Comparison of ENCODE assay signal across 15 cellular contexts in genomic region chr9:76615149-76615548, GRCh38.
DNase-seq lines count a peak whose midpoint lies in the region; ATAC-seq, FAIRE-seq and TF ChIP-seq lines count a peak whose summit lies in the region.
"Had no signal": no experiment of that assay in that cellular context is flagged by ENCODE, and none has a peak within 500 bp of the region (broad histone marks: within the 10 kb centered on the region; RNA-seq: fewer than 3 reads in every experiment).

No MANE protein-coding gene starts in this region.

- DNase-seq in GM18507 (ENCODE audit: extremely low spot score, insufficient read length, low read depth) = no peak
- DNase-seq in NOMO-1 treated with DMSO at 0.1 percent for 48 hours (lab: John Stamatoyannopoulos, UW; ENCODE audit: unreplicated experiment) = peak; percentile 48
- DNase-seq in right cardiac atrium = no peak
- DNase-seq in pons (ENCODE audit: low spot score) = peak; percentile 10
- no peak for DNase-seq in COLO668 (lab: John Stamatoyannopoulos, UW; ENCODE audit: unreplicated experiment)
- DNase-seq in activated CD4-positive, alpha-beta memory T cell treated with anti-CD3 and anti-CD28 coated beads, Interleukin-2, amount 10 ng/mL, durations not matched to agents 7 days and 5 days = no peak
- no peak for DNase-seq in lower leg skin (ENCODE audit: low spot score in 2 of 2)
- DNase-seq: activated CD8-positive, alpha-beta T cell treated with anti-CD3 and anti-CD28 coated beads, Interleukin-2, amount 10 ng/mL, durations not matched to agents 7 days and 5 days; glutamatergic neuron; mesenchymal stem cell; MM.1S; NCI-H510A treated with DMSO at 0.1 percent for 48 hours had no signal

- intact Hi-C loops in right cardiac atrium (cut with DNase I) = no loop called here
- intact Hi-C loops in lower leg skin (cut with DNase I; ENCODE audit: low total_unique reads) = no loop called here

- ATAC-seq in right cardiac atrium (peak; percentile 32 to 44), GM18517 (IDR thresholded peaks at IDR 0.05; ENCODE audit: unreplicated experiment) (no peak)
- ATAC-seq: activated CD8-positive, alpha-beta T cell treated with anti-CD3 and anti-CD28 coated beads, Interleukin-2, amount 10 ng/mL, durations not matched to agents 7 days and 5 days had no signal

- no peak overlapping the region for H3K4me3 Mint-ChIP-seq in activated CD4-positive, alpha-beta memory T cell treated with anti-CD3 and anti-CD28 coated beads, Interleukin-2, amount 10 ng/mL, durations not matched to agents 7 days and 5 days
- H3K4me3 Mint-ChIP-seq: activated CD8-positive, alpha-beta T cell treated with anti-CD3 and anti-CD28 coated beads, Interleukin-2, amount 10 ng/mL, durations not matched to agents 7 days and 5 days; activated naive CD8-positive, alpha-beta T cell had no signal

- FAIRE-seq in GM18507 (lab: Jason Lieb, UNC) = peak; percentile 54

- 42% methylated on average over 7 of the region's 7 CpGs for WGBS in right cardiac atrium
- 69 to 77% methylated on average over 7 of the region's 7 CpGs for WGBS in lower leg skin, 2 donors

- CTCF ChIA-PET in activated CD4-positive, alpha-beta memory T cell treated with anti-CD3 and anti-CD28 coated beads, Interleukin-2, amount 10 ng/mL, durations not matched to agents 7 days and 5 days (lab: Charles Lee) = interaction anchor here (0.6 to 1.4 kb wide), 2 partner anchors 20 to 88 kb away, joined by 4 read pairs; no protein-coding TSS in a partner anchor

- H3K36me3 Mint-ChIP-seq in activated CD4-positive, alpha-beta memory T cell treated with anti-CD3 and anti-CD28 coated beads, Interleukin-2, amount 10 ng/mL, durations not matched to agents 7 days and 5 days (ENCODE audit: low read depth) = no peaks in the 10 kb centered on the region

- no peak overlapping the region for H3K27ac Mint-ChIP-seq in activated CD4-positive, alpha-beta memory T cell treated with anti-CD3 and anti-CD28 coated beads, Interleukin-2, amount 10 ng/mL, durations not matched to agents 7 days and 5 days
- H3K27ac Mint-ChIP-seq: activated CD8-positive, alpha-beta T cell treated with anti-CD3 and anti-CD28 coated beads, Interleukin-2, amount 10 ng/mL, durations not matched to agents 7 days and 5 days; activated naive CD8-positive, alpha-beta T cell had no signal

- H3K27me3 Mint-ChIP-seq in activated CD4-positive, alpha-beta memory T cell treated with anti-CD3 and anti-CD28 coated beads, Interleukin-2, amount 10 ng/mL, durations not matched to agents 7 days and 5 days = peaks cover 11% of the 10 kb centered on the region

- peaks cover 4% of the 10 kb centered on the region for H3K4me1 ChIP-seq in right cardiac atrium (ENCODE audit: control insufficient read depth, insufficient read depth, low read length)

- no peaks in the 10 kb centered on the region for H3K9me3 ChIP-seq in right cardiac atrium (ENCODE audit: control insufficient read depth, low read length)

- POLR2A ChIA-PET in activated CD4-positive, alpha-beta memory T cell treated with anti-CD3 and anti-CD28 coated beads, Interleukin-2, amount 10 ng/mL, durations not matched to agents 7 days and 5 days (lab: Charles Lee) = no interaction called here

- H3K27me3 ChIP-seq in right cardiac atrium (ENCODE audit: control insufficient read depth, insufficient read depth) = no peaks in the 10 kb centered on the region

- no peak for TF ChIP-seq POLR2A in lower leg skin (IDR thresholded peaks at IDR 0.05)

- H3K27ac ChIP-seq in right cardiac atrium (ENCODE audit: low read length) = no peak overlapping the region
- H3K27ac ChIP-seq: SK-N-MC had no signal

- no peaks in the 10 kb centered on the region for H3K9me3 Mint-ChIP-seq in activated CD4-positive, alpha-beta memory T cell treated with anti-CD3 and anti-CD28 coated beads, Interleukin-2, amount 10 ng/mL, durations not matched to agents 7 days and 5 days

- TF ChIP-seq CTCF in lower leg skin (IDR thresholded peaks at IDR 0.05) = no peak

- H3K4me3 ChIP-seq in right cardiac atrium (ENCODE audit: low read length) (no peak overlapping the region), lower leg skin (ENCODE audit: low read depth, poor library complexity, severe bottlenecking) (no peak overlapping the region)
- H3K4me3 ChIP-seq: SK-N-MC had no signal

- H3K4me1 Mint-ChIP-seq in activated CD4-positive, alpha-beta memory T cell treated with anti-CD3 and anti-CD28 coated beads, Interleukin-2, amount 10 ng/mL, durations not matched to agents 7 days and 5 days = peaks cover 13% of the 10 kb centered on the region

Comparison
In these comparisons a context has a peak if more than half of its experiments do, and no peak if none do; other contexts are left out.
1. DNase-seq: peak in NOMO-1 treated with DMSO at 0.1 percent for 48 hours (single experiment) and pons (single experiment); none in GM18507 (single experiment), right cardiac atrium (0 of 3), COLO668 (single experiment), activated CD4-positive, alpha-beta memory T cell treated with anti-CD3 and anti-CD28 coated beads, Interleukin-2, amount 10 ng/mL, durations not matched to agents 7 days and 5 days (single experiment) and lower leg skin (0 of 2).